Comparison of ENCODE assay signal across 8 cellular contexts in the genomic region with DNA sequence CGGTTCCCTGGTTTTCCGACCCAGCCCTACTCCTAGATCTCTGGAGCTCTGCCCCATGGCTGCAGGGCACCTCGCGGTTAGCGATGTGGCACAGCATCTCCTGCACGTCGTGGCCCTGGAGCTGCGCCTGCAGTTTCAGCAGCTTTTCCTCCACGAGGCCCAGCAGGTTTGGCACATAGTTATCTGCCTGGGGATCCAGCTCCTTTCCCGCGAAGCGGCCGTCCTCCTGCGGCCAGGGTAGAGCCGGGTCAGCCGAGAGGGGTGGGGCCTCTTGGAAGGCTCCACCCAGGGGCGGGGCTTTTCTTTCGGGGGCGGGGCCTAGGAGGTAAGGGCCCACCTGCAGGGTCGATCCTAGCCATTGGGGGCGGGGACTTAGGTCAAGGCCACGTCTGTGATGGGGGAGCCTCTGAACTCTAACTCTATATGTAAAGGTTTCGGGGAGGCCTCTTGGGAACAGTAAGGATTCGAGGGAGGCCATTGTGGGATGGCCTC. TPM values are rescaled to one million over a fixed set of nuclear protein-coding genes. Genes with fewer than 3 reads are reported as not detected.
A peak's percentile ranks its signal among the peaks of the same experiment; 100 is the strongest.
DNase-seq lines count a peak whose midpoint lies in the region; ATAC-seq, FAIRE-seq and TF ChIP-seq lines count a peak whose summit lies in the region.

No MANE protein-coding gene starts in this region.

- no peak for DNase-seq in GM12864 (ENCODE audit: low read depth)
- DNase-seq in activated CD4-positive, CD25-positive, alpha-beta regulatory T cell (lab: John Stamatoyannopoulos, UW): peak in 3 of 4 experiments; percentile 15 to 28 (median 15)
- no peak for DNase-seq in endothelial cell of umbilical vein (ENCODE audit: low read depth, low spot score)
- no peak for DNase-seq in occipital lobe (lab: John Stamatoyannopoulos, UW)
- no peak for DNase-seq in midbrain (lab: John Stamatoyannopoulos, UW)

- no peaks in the 10 kb centered on the region for H4K20me1 ChIP-seq in endothelial cell of umbilical vein (replicated peaks; ENCODE audit: control insufficient read depth, extremely low read depth, insufficient read depth, low read length)

- H3K4me3 ChIP-seq in GM12864 (ENCODE audit: low read depth, low read length): peak overlapping the region; percentile 24
- no peak overlapping the region for H3K4me3 ChIP-seq in endothelial cell of umbilical vein (replicated peaks in 1 of 3; ENCODE audit: insufficient read depth in 1 of 3, low read depth in 1 of 3, low read length in 3 of 3)
- H3K4me3 ChIP-seq in parathyroid adenoma (ENCODE audit: low read depth, low read length): no peak overlapping the region

- FAIRE-seq in endothelial cell of umbilical vein (lab: Jason Lieb, UNC): no peak

- POLR2A ChIA-PET in endothelial cell of umbilical vein (lab: Charles Lee): no interaction called here

- H2AFZ ChIP-seq in endothelial cell of umbilical vein (ENCODE audit: low read depth, low read length) (peak overlapping the region; percentile 4), parathyroid adenoma (peak overlapping the region; percentile 92)

- CTCF ChIA-PET in endothelial cell of umbilical vein (lab: Charles Lee): interaction anchor here (1.0 to 3.7 kb wide), 6 partner anchors 13 to 128 kb away, joined by 4 to 19 read pairs (median 6); a partner anchor contains a TSS

- dilution Hi-C loops in endothelial cell of umbilical vein (cut with MboI; ENCODE audit: extremely low pct_ligation_motif_present, low sequenced_read_pairs): no loop called here

- H3K4me1 ChIP-seq in endothelial cell of umbilical vein (ENCODE audit: control insufficient read depth, extremely low read depth, insufficient read depth, low read length): peaks cover 9% of the 10 kb centered on the region
- peaks cover 19% of the 10 kb centered on the region for H3K4me1 ChIP-seq in parathyroid adenoma

- intact Hi-C loops in endothelial cell of umbilical vein (cut with micrococcal nuclease): loop anchor here (5.0 kb wide), 1 partner anchor 39 kb away; a partner anchor contains a TSS

- H3K36me3 ChIP-seq in endothelial cell of umbilical vein (ENCODE audit: control insufficient read depth in 2 of 2, extremely low read depth in 1 of 2, insufficient read depth in 2 of 2, low read length in 2 of 2) (no peaks in the 10 kb centered on the region), parathyroid adenoma (ENCODE audit: control insufficient read depth, insufficient read depth, low read length) (no peaks in the 10 kb centered on the region)

- H3K27ac ChIP-seq in endothelial cell of umbilical vein (ENCODE audit: insufficient read depth, low read depth, low read length) (no peak overlapping the region), parathyroid adenoma (peak overlapping the region; percentile 97)

- H3K9me3 ChIP-seq in endothelial cell of umbilical vein (replicated peaks; ENCODE audit: control insufficient read depth, insufficient read depth, low read length) (no peaks in the 10 kb centered on the region), parathyroid adenoma (ENCODE audit: control insufficient read depth, low read length) (no peaks in the 10 kb centered on the region)

- no peaks in the 10 kb centered on the region for H3K9me1 ChIP-seq in endothelial cell of umbilical vein (replicated peaks; ENCODE audit: control insufficient read depth, extremely low read depth, insufficient read depth, low read length)

- no peak for TF ChIP-seq POLR2A in endothelial cell of umbilical vein (IDR thresholded peaks at IDR 0.05; ENCODE audit: low read depth, low read length)

- H3K9ac ChIP-seq in endothelial cell of umbilical vein (replicated peaks; ENCODE audit: extremely low read depth, insufficient read depth, low read length): no peak overlapping the region
- no peak overlapping the region for H3K9ac ChIP-seq in parathyroid adenoma

- TF ChIP-seq CTCF in GM12864 (IDR thresholded peaks at IDR 0.05; ENCODE audit: low read depth, low read length, missing control alignments) (no peak), endothelial cell of umbilical vein (IDR thresholded peaks at IDR 0.05; ENCODE audit: extremely low read depth in 1 of 2, insufficient read depth in 1 of 2, low read depth in 1 of 2, low read length in 2 of 2) (no peak), parathyroid adenoma (IDR thresholded peaks at IDR 0.05) (no peak)

- BruUV-seq in endothelial cell of umbilical vein (replicated peaks; lab: Mats Ljungman, UMichigan): no TSS peak

- ATAC-seq in HG02981 (IDR thresholded peaks at IDR 0.05; ENCODE audit: unreplicated experiment) (peak; percentile 29), HG03442 (IDR thresholded peaks at IDR 0.05; ENCODE audit: unreplicated experiment) (no peak)

- H3K4me2 ChIP-seq in endothelial cell of umbilical vein (ENCODE audit: insufficient read depth, low read length) (no peak overlapping the region), parathyroid adenoma (ENCODE audit: low read length) (no peak overlapping the region)

- H3K27me3 ChIP-seq in endothelial cell of umbilical vein (ENCODE audit: control insufficient read depth in 2 of 2, insufficient read depth in 2 of 2, low read length in 2 of 2) (peaks cover 36 to 39% of the 10 kb centered on the region in 2 experiments), parathyroid adenoma (ENCODE audit: control insufficient read depth, insufficient read depth, low read length) (no peaks in the 10 kb centered on the region)

- H3K79me2 ChIP-seq in endothelial cell of umbilical vein (ENCODE audit: control insufficient read depth, insufficient read depth, low read length) (no peaks in the 10 kb centered on the region), parathyroid adenoma (peaks cover 4% of the 10 kb centered on the region)

TF ChIP-seq in endothelial cell of umbilical vein, 7 proteins besides CTCF, POLR2A, EP300 and RAD21 (continues in another document):
- no peak for TF ChIP-seq MYC (IDR thresholded peaks at IDR 0.05; ENCODE audit: low read depth, low read length)
- TF ChIP-seq FOS (IDR thresholded peaks at IDR 0.05; ENCODE audit: borderline replicate concordance, insufficient read depth, low read length): no peak
- TF ChIP-seq, protein P1, sequence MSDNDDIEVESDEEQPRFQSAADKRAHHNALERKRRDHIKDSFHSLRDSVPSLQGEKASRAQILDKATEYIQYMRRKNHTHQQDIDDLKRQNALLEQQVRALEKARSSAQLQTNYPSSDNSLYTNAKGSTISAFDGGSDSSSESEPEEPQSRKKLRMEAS (IDR thresholded peaks at IDR 0.05; ENCODE audit: insufficient read depth, insufficient read length): no peak
- TF ChIP-seq EZH2 (IDR thresholded peaks at IDR 0.05; ENCODE audit: borderline replicate concordance, low read depth, low read length, severe bottlenecking): no peak

RNA-seq across cellular contexts. Expression of a gene that starts 2.5 kb away (rescaled TPM):
- 1.7 and 5.2 TPM in 2 replicates for total RNA-seq in endothelial cell of umbilical vein
- 0.23 and 0.56 TPM in 2 replicates for polyA plus RNA-seq in endothelial cell of umbilical vein
- 0.10 and 0.36 TPM in 2 replicates for polyA plus RNA-seq in endothelial cell of umbilical vein (2011; cell fraction: cytosol; rRNA removed)
- 2.1 and 3.6 TPM in 2 replicates for polyA plus RNA-seq in endothelial cell of umbilical vein (2011; cell fraction: nucleus; rRNA removed)
- polyA plus RNA-seq in endothelial cell of umbilical vein (2012): 0.21 and 0.40 TPM in 2 replicates
- polyA minus RNA-seq in endothelial cell of umbilical vein: 0.45 TPM in 1 of 2 replicates, not detected in the other
- 8.7 TPM for polyA minus RNA-seq in endothelial cell of umbilical vein (2011; cell fraction: cytosol; rRNA and poly(A)+ RNA removed)
- 0.87 and 0.96 TPM in 2 replicates for polyA minus RNA-seq in endothelial cell of umbilical vein (2011; cell fraction: nucleus; rRNA and poly(A)+ RNA removed)
- not detected for total RNA-seq in occipital lobe

RNA-seq across cellular contexts. Expression of a gene that starts 13.3 kb away (rescaled TPM):
- total RNA-seq in endothelial cell of umbilical vein (0.97 TPM in 1 of 2 replicates, not detected in the other), occipital lobe (0.47 TPM)
- polyA plus RNA-seq in endothelial cell of umbilical vein: 0.05 and 0.14 TPM in 2 replicates
- 0.08 and 0.17 TPM in 2 replicates for polyA plus RNA-seq in endothelial cell of umbilical vein (2011; cell fraction: cytosol; rRNA removed)
- polyA plus RNA-seq in endothelial cell of umbilical vein (2011; cell fraction: nucleus; rRNA removed): 0.35 and 0.57 TPM in 2 replicates
- 0.19 and 0.37 TPM in 2 replicates for polyA plus RNA-seq in endothelial cell of umbilical vein (2012)
- not detected in 2 replicates for polyA minus RNA-seq in endothelial cell of umbilical vein
- 1.0 TPM for polyA minus RNA-seq in endothelial cell of umbilical vein (2011; cell fraction: cytosol; rRNA and poly(A)+ RNA removed)
- not detected in 2 replicates for polyA minus RNA-seq in endothelial cell of umbilical vein (2011; cell fraction: nucleus; rRNA and poly(A)+ RNA removed)

RNA-seq across cellular contexts. Expression of a gene that starts 13.8 kb away (rescaled TPM):
- total RNA-seq in endothelial cell of umbilical vein: 387 and 425 TPM in 2 replicates
- 215 and 267 TPM in 2 replicates for polyA plus RNA-seq in endothelial cell of umbilical vein
- polyA plus RNA-seq in endothelial cell of umbilical vein (2011; cell fraction: cytosol; rRNA removed): 150 and 165 TPM in 2 replicates
- polyA plus RNA-seq in endothelial cell of umbilical vein (2011; cell fraction: nucleus; rRNA removed): 268 and 306 TPM in 2 replicates
- 232 and 364 TPM in 2 replicates for polyA plus RNA-seq in endothelial cell of umbilical vein (2012)
- 215 and 234 TPM in 2 replicates for polyA minus RNA-seq in endothelial cell of umbilical vein
- 209 TPM for polyA minus RNA-seq in endothelial cell of umbilical vein (2011; cell fraction: cytosol; rRNA and poly(A)+ RNA removed)
- 100 and 102 TPM in 2 replicates for polyA minus RNA-seq in endothelial cell of umbilical vein (2011; cell fraction: nucleus; rRNA and poly(A)+ RNA removed)
- total RNA-seq in occipital lobe: 60.2 TPM

RNA-seq across cellular contexts. Expression of a gene that starts 37.5 kb away (rescaled TPM):
- total RNA-seq in endothelial cell of umbilical vein (11.4 and 12.6 TPM in 2 replicates), occipital lobe (4.8 TPM)
- polyA plus RNA-seq in endothelial cell of umbilical vein: 17.3 and 23.5 TPM in 2 replicates
- polyA plus RNA-seq in endothelial cell of umbilical vein (2011; cell fraction: cytosol; rRNA removed): 9.6 and 12.8 TPM in 2 replicates
- polyA plus RNA-seq in endothelial cell of umbilical vein (2011; cell fraction: nucleus; rRNA removed): 12.7 and 14.8 TPM in 2 replicates
- 7.1 and 7.4 TPM in 2 replicates for polyA plus RNA-seq in endothelial cell of umbilical vein (2012)
- 8.6 and 9.9 TPM in 2 replicates for polyA minus RNA-seq in endothelial cell of umbilical vein
- polyA minus RNA-seq in endothelial cell of umbilical vein (2011; cell fraction: cytosol; rRNA and poly(A)+ RNA removed): 10.3 TPM
- 2.7 and 4.0 TPM in 2 replicates for polyA minus RNA-seq in endothelial cell of umbilical vein (2011; cell fraction: nucleus; rRNA and poly(A)+ RNA removed)

RNA-seq across cellular contexts. Expression of a gene that starts 47.2 kb away (rescaled TPM):
- total RNA-seq in endothelial cell of umbilical vein (2.7 and 3.7 TPM in 2 replicates), occipital lobe (1.6 TPM)
- polyA plus RNA-seq in endothelial cell of umbilical vein: 4.4 and 4.8 TPM in 2 replicates
- 2.2 and 3.3 TPM in 2 replicates for polyA plus RNA-seq in endothelial cell of umbilical vein (2011; cell fraction: cytosol; rRNA removed)
- polyA plus RNA-seq in endothelial cell of umbilical vein (2011; cell fraction: nucleus; rRNA removed): 1.5 and 1.7 TPM in 2 replicates
- 2.3 and 2.8 TPM in 2 replicates for polyA plus RNA-seq in endothelial cell of umbilical vein (2012)
- polyA minus RNA-seq in endothelial cell of umbilical vein: 0.49 and 1.6 TPM in 2 replicates
- polyA minus RNA-seq in endothelial cell of umbilical vein (2011; cell fraction: cytosol; rRNA and poly(A)+ RNA removed): 0.92 TPM
- 0.72 and 1.5 TPM in 2 replicates for polyA minus RNA-seq in endothelial cell of umbilical vein (2011; cell fraction: nucleus; rRNA and poly(A)+ RNA removed)

Comparison
In these comparisons a context has a peak if more than half of its experiments do, and no peak if none do; other contexts are left out.
1. DNase-seq: peak in activated CD4-positive, CD25-positive, alpha-beta regulatory T cell (3 of 4); none in GM12864 (single experiment), endothelial cell of umbilical vein (single experiment), occipital lobe (single experiment) and midbrain (single experiment).